Comparison of ENCODE assay signal across 19 cellular contexts in the genomic region with DNA sequence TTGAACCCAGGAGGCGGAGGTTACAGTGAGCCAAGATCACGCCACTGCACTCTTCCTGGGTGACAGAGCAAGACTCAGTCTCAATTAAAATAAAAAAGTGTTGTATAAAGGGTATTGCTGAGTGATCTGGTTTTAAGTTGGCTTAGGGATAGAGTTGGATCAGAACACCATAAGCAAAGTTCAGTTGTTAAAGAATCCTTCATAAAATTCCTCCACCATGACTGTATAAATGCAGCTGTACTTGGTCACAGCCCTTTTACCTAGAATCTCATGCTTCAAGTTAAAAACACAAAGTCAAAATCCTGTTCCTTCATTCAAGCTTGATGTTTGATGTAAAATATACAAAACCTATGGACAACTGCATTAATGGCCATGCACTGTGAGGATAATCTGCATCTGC. TPM values are rescaled to one million over a fixed set of nuclear protein-coding genes. Genes with fewer than 3 reads are reported as not detected.
DNase-seq lines count a peak whose midpoint lies in the region; ATAC-seq and TF ChIP-seq lines count a peak whose summit lies in the region.
"Had no signal": no experiment of that assay in that cellular context is flagged by ENCODE, and none has a peak within 500 bp of the region (broad histone marks: within the 10 kb centered on the region; RNA-seq: fewer than 3 reads in every experiment).

No MANE protein-coding gene starts in this region.

- H3K9me3 Mint-ChIP-seq in HFFc6 = no peaks in the 10 kb centered on the region
- no peaks in the 10 kb centered on the region for H3K9me3 Mint-ChIP-seq in memory B cell

- no peak for TF ChIP-seq POLR2A in heart left ventricle (IDR thresholded peaks at IDR 0.05)
- no peak for TF ChIP-seq POLR2A in vagina (IDR thresholded peaks at IDR 0.05)
- TF ChIP-seq POLR2A in prostate gland (IDR thresholded peaks at IDR 0.05) = no peak

- H3K36me3 Mint-ChIP-seq in HFFc6 (ENCODE audit: low read depth) (no peaks in the 10 kb centered on the region), memory B cell (no peaks in the 10 kb centered on the region)

- H3K4me3 ChIP-seq in AG10803 (ENCODE audit: low read length) (no peak overlapping the region), heart left ventricle (no peak overlapping the region), vagina (no peak overlapping the region), prostate gland (no peak overlapping the region)

- H3K4me3 Mint-ChIP-seq in HFFc6 = no peak overlapping the region
- no peak overlapping the region for H3K4me3 Mint-ChIP-seq in memory B cell

- H3K4me1 Mint-ChIP-seq in HFFc6 (ENCODE audit: low read depth) (peaks cover 16% of the 10 kb centered on the region), memory B cell (peaks cover 44% of the 10 kb centered on the region)

- no peak overlapping the region; the same call in 1 of the 2 replicates for H3K27ac Mint-ChIP-seq in HFFc6
- peak overlapping the region; percentile 55 for H3K27ac Mint-ChIP-seq in memory B cell

- H3K36me3 ChIP-seq in heart left ventricle (peaks cover 0 to 12% (median 0%) of the 10 kb centered on the region in 9 donors), vagina (no peaks in the 10 kb centered on the region), prostate gland (no peaks in the 10 kb centered on the region)

- H3K9me3 ChIP-seq in heart left ventricle (no peaks in the 10 kb centered on the region), vagina (no peaks in the 10 kb centered on the region), prostate gland (no peaks in the 10 kb centered on the region)

- no peak overlapping the region for H3K27ac ChIP-seq in heart left ventricle
- H3K27ac ChIP-seq in vagina = no peak overlapping the region
- no peak overlapping the region for H3K27ac ChIP-seq in prostate gland
- H3K27ac ChIP-seq: C4-2B, KMS-11 had no signal

- H3K27me3 ChIP-seq in heart left ventricle (no peaks in the 10 kb centered on the region), vagina (no peaks in the 10 kb centered on the region), prostate gland (replicated peaks; ENCODE audit: insufficient read depth) (no peaks in the 10 kb centered on the region)

- H3K4me1 ChIP-seq in heart left ventricle (peaks cover 0 to 13% (median 3%) of the 10 kb centered on the region in 12 donors), vagina (no peaks in the 10 kb centered on the region), prostate gland (replicated peaks) (no peaks in the 10 kb centered on the region)

- TF ChIP-seq CTCF in AG10803 (conservative IDR thresholded peaks at IDR 0.05; ENCODE audit: low read length) (no peak), HFFc6 (IDR thresholded peaks at IDR 0.05) (no peak), heart left ventricle (IDR thresholded peaks at IDR 0.05) (no peak), vagina (IDR thresholded peaks at IDR 0.05) (no peak), prostate gland (IDR thresholded peaks at IDR 0.05) (no peak)

- intact Hi-C loops in heart left ventricle (cut with DNase I) (loop anchor here (5.0 to 10.0 kb wide), 8 partner anchors 70 to 318 kb away; a partner anchor contains a TSS), vagina (cut with DNase I) (loop anchor here (5.0 kb wide), 1 partner anchor 323 kb away; no protein-coding TSS in a partner anchor), prostate gland (cut with DNase I) (loop anchor here (5.0 kb wide), 2 partner anchors 158 to 318 kb away; no protein-coding TSS in a partner anchor)

- DNase-seq in AG10803 (ENCODE audit: low read depth) (peak; percentile 40), HFFc6 (peak; percentile 8), fibroblast of gingiva (ENCODE audit: low read depth) (peak; percentile 50), memory B cell (ENCODE audit: low spot score in 2 of 2) (no peak), left lobe of liver (ENCODE audit: low spot score) (no peak), heart left ventricle (no peak), vagina (ENCODE audit: extremely low spot score in 2 of 2) (no peak), prostate gland (ENCODE audit: low spot score) (no peak)
- DNase-seq: MV-4-11, NCI-H1417, NCI-H187, NCI-H2107, NCI-H226, NCI-H524, RPMI8226, SIG-M5 had no signal

- ATAC-seq in memory B cell (ENCODE audit: low read depth) (no peak), left lobe of liver (no peak), heart left ventricle (no peak)
- ATAC-seq: SK-N-SH treated with all-trans-retinoic acid at 6 μM for 48 hours had no signal

- 77 to 97% (median 89%) methylated on average over 2 of the region's 2 CpGs for WGBS in heart left ventricle, 4 donors
- WGBS in prostate gland = 50% methylated on average over 2 of the region's 2 CpGs

- H3K27me3 Mint-ChIP-seq in HFFc6 (ENCODE audit: insufficient read depth) = peaks cover 3% of the 10 kb centered on the region
- no peaks in the 10 kb centered on the region for H3K27me3 Mint-ChIP-seq in memory B cell

RNA-seq across cellular contexts. Expression of a gene that starts 33.4 kb away (rescaled TPM):
- 10 to 100 TPM; 18.3 to 26.0 (median 20.4) TPM for total RNA-seq in HFFc6 (2021; fragmentation: NEBNext Ultra II Directional; extraction: Animal tissue kit (Norgen Biotek cat#: 25700))
- total RNA-seq in left lobe of liver (4.9 TPM), heart left ventricle (10 to 100 TPM in 3 of 9 donors, 1 to 10 TPM in 6; 6.6 to 11.3 (median 8.8) TPM), vagina (9.3 TPM), prostate gland (10 to 100 TPM; 10.1 to 20.2 TPM)
- 10 to 100 TPM in 1 of 2 donors, 1 to 10 TPM in 1; 4.5 to 20.1 TPM for polyA plus RNA-seq in heart left ventricle

Comparison
In these comparisons a context has a peak if more than half of its experiments do, and no peak if none do; other contexts are left out.
1. DNase-seq: peak in AG10803 (single experiment), HFFc6 (single experiment) and fibroblast of gingiva (single experiment); none in memory B cell (0 of 2), left lobe of liver (single experiment), heart left ventricle (0 of 5), vagina (0 of 2) and prostate gland (single experiment).